22 cellular contexts compared by ENCODE assay signal in the genomic region with DNA sequence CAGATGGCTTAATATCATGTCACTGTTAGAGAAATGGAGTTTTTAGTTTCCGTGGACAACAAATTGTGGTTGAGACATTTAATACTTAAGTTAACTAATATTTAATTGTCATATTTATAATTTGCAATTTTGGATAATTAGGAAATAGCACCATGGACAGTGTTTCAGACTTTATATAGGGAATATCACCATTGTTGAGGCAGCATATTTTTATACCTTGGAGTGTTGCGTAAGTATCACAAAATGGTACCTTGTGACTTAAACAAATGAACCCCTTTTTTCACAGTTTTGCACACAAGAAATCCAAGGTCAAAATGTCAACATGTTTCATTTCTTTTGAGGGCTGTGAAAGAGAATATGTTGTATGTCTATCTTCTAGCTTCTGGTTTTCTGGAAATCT.
DNase-seq lines count a peak whose midpoint lies in the region; ATAC-seq, FAIRE-seq and TF ChIP-seq lines count a peak whose summit lies in the region.
"Had no signal": no experiment of that assay in that cellular context is flagged by ENCODE, and none has a peak within 500 bp of the region (broad histone marks: within the 10 kb centered on the region; RNA-seq: fewer than 3 reads in every experiment).

No MANE protein-coding gene starts in this region.

- FAIRE-seq in GM12878 (lab: Jason Lieb, UNC): peak; percentile 13
- FAIRE-seq: A204.1, D721Med, GM12892 had no signal

- DNase-seq in SK-N-SH (no peak), GM12878 (ENCODE audit: low read depth, low spot score) (no peak), epidermal melanocyte (ENCODE audit: insufficient read length, low spot score) (no peak)
- DNase-seq: ACHN; AML-193; BE2C; CD4-positive, alpha-beta T cell; CD8-positive, alpha-beta memory T cell; DMS 273 treated with DMSO at 0.1 percent for 48 hours; DMS79; GF-D8; H9; HFFc6 had no signal

- RAD21 ChIA-PET in GM12878 (lab: Charles Lee; ENCODE audit: unreplicated experiment): no interaction called here

- in situ Hi-C loops in GM12878 (cut with MboI): no loop called here

- H3K4me2 ChIP-seq in SK-N-SH: no peak overlapping the region
- no peak overlapping the region for H3K4me2 ChIP-seq in GM12878 (ENCODE audit: control insufficient read depth, insufficient read depth)
- H3K4me2 ChIP-seq: BLaER1 treated with 17β-estradiol and CSF1 and Interleukin-3, amounts not matched to agents 10 nM and 100 nM had no signal

- SMC1A ChIA-PET in GM12878 (lab: Charles Lee; ENCODE audit: uncharacterized antibody, unreplicated experiment): no interaction called here

- H3K4me3 ChIP-seq in SK-N-SH (ENCODE audit: low read depth in 2 of 2, low read length in 1 of 2): no peak overlapping the region
- no peak overlapping the region for H3K4me3 ChIP-seq in HEK293 (ENCODE audit: low read depth, low read length)
- no peak overlapping the region for H3K4me3 ChIP-seq in GM12878
- H3K4me3 ChIP-seq: BLaER1 treated with 17β-estradiol and CSF1 and Interleukin-3, amounts not matched to agents 10 nM and 100 nM had no signal

- no peak for TF ChIP-seq RAD21 in SK-N-SH (IDR thresholded peaks at IDR 0.05; ENCODE audit: low read length)
- no peak for TF ChIP-seq RAD21 in GM12878 (IDR thresholded peaks at IDR 0.05; ENCODE audit: insufficient read depth, low read depth, low read length)

- no peaks in the 10 kb centered on the region for H3K79me2 ChIP-seq in SK-N-SH (ENCODE audit: insufficient read depth)
- no peaks in the 10 kb centered on the region for H3K79me2 ChIP-seq in GM12878 (ENCODE audit: control insufficient read depth, insufficient read depth, low read length)

- TF ChIP-seq POLR2A in GM12878 (IDR thresholded peaks at IDR 0.05; ENCODE audit: low read depth, low read length): no peak

- BruUV-seq in GM12878 (replicated peaks; lab: Mats Ljungman, UMichigan): no TSS peak

- ATAC-seq in SK-N-SH treated with all-trans-retinoic acid at 6 μM for 48 hours: no peak
- no peak for ATAC-seq in GM12878
- no peak for ATAC-seq in HG02884 (IDR thresholded peaks at IDR 0.05; ENCODE audit: unreplicated experiment)
- ATAC-seq: HCT116 had no signal

- H4K20me1 ChIP-seq in SK-N-SH (ENCODE audit: insufficient read depth) (no peaks in the 10 kb centered on the region), GM12878 (ENCODE audit: control insufficient read depth, insufficient read depth) (no peaks in the 10 kb centered on the region)
- H4K20me1 ChIP-seq: BLaER1 treated with 17β-estradiol and CSF1 and Interleukin-3, amounts not matched to agents 10 nM and 100 nM had no signal

- 70% methylated on average over 2 of the region's 2 CpGs for WGBS in SK-N-SH (ENCODE audit: low lambda C conversion rate)
- WGBS in GM12878 (ENCODE audit: insufficient coverage, insufficient replicate concordance, low lambda C conversion rate, missing lambda C conversion rate): 69% methylated on average over 2 of the region's 2 CpGs

- CTCF ChIA-PET in SK-N-SH (lab: Yijun Ruan, JAX) (no interaction called here), HEK293 (lab: Yijun Ruan, JAX) (no interaction called here), GM12878 (lab: Yijun Ruan, JAX) (no interaction called here)

- H3K36me3 ChIP-seq in SK-N-SH (replicated peaks in 1 of 2; ENCODE audit: control insufficient read depth in 1 of 2, insufficient read depth in 2 of 2, low read length in 1 of 2) (no peaks in the 10 kb centered on the region), HEK293 (ENCODE audit: control insufficient read depth in 2 of 2, insufficient read depth in 1 of 2, low read length in 2 of 2) (no peaks in the 10 kb centered on the region), GM12878 (ENCODE audit: control insufficient read depth in 2 of 2, insufficient read depth in 2 of 2, low read length in 1 of 2) (no peaks in the 10 kb centered on the region)
- H3K36me3 ChIP-seq: BE2C; BLaER1 treated with 17β-estradiol and CSF1 and Interleukin-3, amounts not matched to agents 10 nM and 100 nM had no signal

- H3K9me3 ChIP-seq in SK-N-SH: no peaks in the 10 kb centered on the region
- no peaks in the 10 kb centered on the region for H3K9me3 ChIP-seq in HEK293 (ENCODE audit: control insufficient read depth, insufficient read depth, low read depth, low read length)
- no peaks in the 10 kb centered on the region for H3K9me3 ChIP-seq in GM12878 (replicated peaks; ENCODE audit: control insufficient read depth, insufficient read depth, low read length)
- H3K9me3 ChIP-seq: BE2C; BLaER1 treated with 17β-estradiol and CSF1 and Interleukin-3, amounts not matched to agents 10 nM and 100 nM had no signal

- TF ChIP-seq CTCF in SK-N-SH (IDR thresholded peaks at IDR 0.05): no peak
- TF ChIP-seq CTCF in HEK293 (tag by site-specific recombination; IDR thresholded peaks at IDR 0.05): no peak
- no peak for TF ChIP-seq CTCF in GM12878 (IDR thresholded peaks at IDR 0.05 in 2 of 3, conservative IDR thresholded peaks at IDR 0.05 in 1 of 3; ENCODE audit: control insufficient read depth in 2 of 3, extremely low read depth in 1 of 3, insufficient read depth in 1 of 3, low read depth in 3 of 3, low read length in 3 of 3)

- H3K9ac ChIP-seq in SK-N-SH (no peak overlapping the region), GM12878 (ENCODE audit: control insufficient read depth, insufficient read depth, low read length) (no peak overlapping the region)
- H3K9ac ChIP-seq: BLaER1 treated with 17β-estradiol and CSF1 and Interleukin-3, amounts not matched to agents 10 nM and 100 nM had no signal

- H3K27me3 ChIP-seq in SK-N-SH (ENCODE audit: insufficient read depth) (no peaks in the 10 kb centered on the region), GM12878 (replicated peaks in 1 of 2; ENCODE audit: control insufficient read depth in 2 of 2, insufficient read depth in 2 of 2, low read length in 1 of 2) (no peaks in the 10 kb centered on the region)
- H3K27me3 ChIP-seq: BE2C; BLaER1 treated with 17β-estradiol and CSF1 and Interleukin-3, amounts not matched to agents 10 nM and 100 nM had no signal

- H3K4me1 ChIP-seq in SK-N-SH (ENCODE audit: control insufficient read depth in 1 of 2, insufficient read depth in 2 of 2, low read depth in 1 of 2, low read length in 1 of 2) (no peaks in the 10 kb centered on the region), HEK293 (ENCODE audit: control insufficient read depth, insufficient read depth, low read length) (no peaks in the 10 kb centered on the region), GM12878 (ENCODE audit: control insufficient read depth, insufficient read depth, low read length) (no peaks in the 10 kb centered on the region)
- H3K4me1 ChIP-seq: BE2C; BLaER1 treated with 17β-estradiol and CSF1 and Interleukin-3, amounts not matched to agents 10 nM and 100 nM had no signal

- no peaks in the 10 kb centered on the region for H3F3A ChIP-seq in SK-N-SH (replicated peaks; ENCODE audit: insufficient read depth)

- POLR2A ChIA-PET in SK-N-SH (lab: Yijun Ruan, JAX) (no interaction called here), HEK293 (lab: Yijun Ruan, JAX) (no interaction called here), GM12878 (lab: Charles Lee) (no interaction called here)

- H2AFZ ChIP-seq in SK-N-SH (ENCODE audit: low read depth) (no peak overlapping the region), GM12878 (ENCODE audit: control insufficient read depth, low read depth, low read length) (no peak overlapping the region)

- TF ChIP-seq EP300 in SK-N-SH (IDR thresholded peaks at IDR 0.05; ENCODE audit: borderline replicate concordance in 1 of 2, low read depth in 1 of 2, low read length in 1 of 2): no peak
- no peak for TF ChIP-seq EP300 in GM12878 (IDR thresholded peaks at IDR 0.05; ENCODE audit: borderline replicate concordance in 1 of 2, control insufficient read depth in 1 of 2, low read depth in 2 of 2, low read length in 2 of 2)

- H3K9me2 ChIP-seq in SK-N-SH: no peaks in the 10 kb centered on the region

- H3K27ac ChIP-seq in SK-N-SH (ENCODE audit: low read depth in 2 of 2, low read length in 1 of 2): no peak overlapping the region
- H3K27ac ChIP-seq in HEK293 (ENCODE audit: extremely low read depth, low read depth, low read length): no peak overlapping the region
- H3K27ac ChIP-seq in GM12878 (ENCODE audit: control insufficient read depth, insufficient read depth): no peak overlapping the region
- H3K27ac ChIP-seq: 22Rv1; BLaER1 treated with 17β-estradiol and CSF1 and Interleukin-3, amounts not matched to agents 10 nM and 100 nM had no signal

- intact Hi-C loops in GM12878 (cut with micrococcal nuclease; ENCODE audit: unreplicated experiment): no loop called here

TF ChIP-seq in SK-N-SH, 30 proteins besides CTCF, POLR2A, EP300 and RAD21 (continues in another document):
- TF ChIP-seq YY1 (IDR thresholded peaks at IDR 0.05; ENCODE audit: low read depth): no peak

TF ChIP-seq in SK-N-SH treated with all-trans-retinoic acid at 6 μM for 48 hours, 23 proteins besides CTCF, POLR2A, EP300 and RAD21 (continues in another document):
- TF ChIP-seq ZFP3 (CRISPR knock-in tag; IDR thresholded peaks at IDR 0.05) (no peak), ZFP30 (CRISPR knock-in tag; IDR thresholded peaks at IDR 0.05) (no peak), TOX (CRISPR knock-in tag; IDR thresholded peaks at IDR 0.05; ENCODE audit: borderline replicate concordance) (no peak), ZNF8 (CRISPR knock-in tag; IDR thresholded peaks at IDR 0.05) (no peak)

TF ChIP-seq in GM12878, 131 proteins besides CTCF, POLR2A, EP300 and RAD21 (continues in another document):
- TF ChIP-seq ZNF384 (IDR thresholded peaks at IDR 0.05; ENCODE audit: borderline replicate concordance, low read depth, low read length) (no peak), HDAC6 (IDR thresholded peaks at IDR 0.05; ENCODE audit: unreplicated experiment) (no peak), RBBP5 (conservative IDR thresholded peaks at IDR 0.05) (no peak), JUNB (IDR thresholded peaks at IDR 0.05) (no peak), NFYA (IDR thresholded peaks at IDR 0.05; ENCODE audit: borderline replicate concordance, low read depth, low read length) (no peak), HDGF (IDR thresholded peaks at IDR 0.05) (no peak), SMARCA5 (IDR thresholded peaks at IDR 0.05) (no peak), ETV6 (conservative IDR thresholded peaks at IDR 0.05 in 1 of 2, IDR thresholded peaks at IDR 0.05 in 1 of 2; ENCODE audit: borderline replicate concordance in 1 of 2, low read depth in 1 of 2) (no peak)
